Comparison of ENCODE assay signal across 7 cellular contexts in genomic region chr7:56080726-56081435, GRCh38. TPM values are rescaled to one million over a fixed set of nuclear protein-coding genes. Genes with fewer than 3 reads are reported as not detected.
DNase-seq lines count a peak whose midpoint lies in the region; ATAC-seq and TF ChIP-seq lines count a peak whose summit lies in the region.
"Not testable (repeated sequence)": the region's sequence is repeated elsewhere in the genome, so short reads cannot be mapped to it uniquely, and the experiment has no call there.

No MANE protein-coding gene starts in this region.

- TF ChIP-seq POLR2A in heart left ventricle (IDR thresholded peaks at IDR 0.05); spleen (IDR thresholded peaks at IDR 0.05); testis (IDR thresholded peaks at IDR 0.05): not testable (repeated sequence)

- not testable (repeated sequence) for H3K4me1 Mint-ChIP-seq in dendritic cell treated with granulocyte-macrophage colony-stimulating factor and Interleukin-4, amounts not matched to agents 40 ng/mL and 50 ng/mL, for 4 days (ENCODE audit: low read depth)

- H3K4me1 ChIP-seq in ascending aorta, result peaks cover 3 to 23% of the 10 kb centered on the region in 2 donors
- H3K4me1 ChIP-seq in heart left ventricle, result peaks cover 10 to 41% (median 34%) of the 10 kb centered on the region in 12 donors
- H3K4me1 ChIP-seq in muscle layer of colon (ENCODE audit: insufficient read depth, low read length), result peaks cover 32% of the 10 kb centered on the region
- peaks cover 0 to 35% (median 5%) of the 10 kb centered on the region in 6 donors for H3K4me1 ChIP-seq in spleen
- peaks cover 24% of the 10 kb centered on the region for H3K4me1 ChIP-seq in testis

- H3K9me3 ChIP-seq in ascending aorta; heart left ventricle; muscle layer of colon (ENCODE audit: low read length); spleen; testis: not testable (repeated sequence)

- H3K27me3 Mint-ChIP-seq in dendritic cell treated with granulocyte-macrophage colony-stimulating factor and Interleukin-4, amounts not matched to agents 40 ng/mL and 50 ng/mL, for 4 days, result not testable (repeated sequence)

- ATAC-seq in heart left ventricle, result not testable (repeated sequence)

- intact Hi-C loops in ascending aorta (cut with DNase I); heart left ventricle (cut with DNase I); spleen (cut with DNase I; ENCODE audit: low total_unique reads); testis (cut with DNase I; ENCODE audit: low total_unique reads): not testable (repeated sequence)
- intact Hi-C loops in dendritic cell treated with granulocyte-macrophage colony-stimulating factor and Interleukin-4, amounts not matched to agents 40 ng/mL and 50 ng/mL, for 4 days (cut with micrococcal nuclease), result loop anchor here (5.0 kb wide), 1 partner anchor 804 kb away; no protein-coding TSS in a partner anchor

- H3K36me3 ChIP-seq in ascending aorta (peaks cover 5 to 12% of the 10 kb centered on the region in 2 donors), heart left ventricle (peaks cover 0 to 38% (median 29%) of the 10 kb centered on the region in 9 donors), muscle layer of colon (ENCODE audit: insufficient read depth, low read length) (peaks cover 16% of the 10 kb centered on the region), spleen (peaks cover 0 to 84% (median 33%) of the 10 kb centered on the region in 6 donors)
- H3K36me3 ChIP-seq in testis (ENCODE audit: low read depth, missing control alignments), result not testable (repeated sequence)

- H3K27ac Mint-ChIP-seq in dendritic cell treated with granulocyte-macrophage colony-stimulating factor and Interleukin-4, amounts not matched to agents 40 ng/mL and 50 ng/mL, for 4 days, result peak overlapping the region; percentile 7

- not testable (repeated sequence) for H3K4me3 Mint-ChIP-seq in dendritic cell treated with granulocyte-macrophage colony-stimulating factor and Interleukin-4, amounts not matched to agents 40 ng/mL and 50 ng/mL, for 4 days

- not testable (repeated sequence) for DNase-seq in ascending aorta (ENCODE audit: low spot score in 2 of 2); heart left ventricle; testis
- peak; percentile 72 for DNase-seq in spleen

- not testable (repeated sequence) for H3K9ac ChIP-seq in muscle layer of colon (ENCODE audit: low read length)

- not testable (repeated sequence) for H3K9me3 Mint-ChIP-seq in dendritic cell treated with granulocyte-macrophage colony-stimulating factor and Interleukin-4, amounts not matched to agents 40 ng/mL and 50 ng/mL, for 4 days

- H3K36me3 Mint-ChIP-seq in dendritic cell treated with granulocyte-macrophage colony-stimulating factor and Interleukin-4, amounts not matched to agents 40 ng/mL and 50 ng/mL, for 4 days (ENCODE audit: low read depth), result peaks cover 90% of the 10 kb centered on the region

- H3K27me3 ChIP-seq in ascending aorta; heart left ventricle; muscle layer of colon (ENCODE audit: control insufficient read depth in 1 of 2, insufficient read depth in 2 of 2, low read length in 2 of 2); spleen (replicated peaks in 1 of 7); testis: not testable (repeated sequence)

- not testable (repeated sequence) for TF ChIP-seq CTCF in C4-2B (conservative IDR thresholded peaks at IDR 0.05); ascending aorta (IDR thresholded peaks at IDR 0.05); heart left ventricle (IDR thresholded peaks at IDR 0.05); spleen (IDR thresholded peaks at IDR 0.05 in 8 of 11, conservative IDR thresholded peaks at IDR 0.05 in 3 of 11); testis (IDR thresholded peaks at IDR 0.05)

- 93 to 95% (median 94%) methylated on average over 27 to 28 of the region's 28 CpGs for WGBS in heart left ventricle, 4 donors
- 90 to 92% (median 90%) methylated on average over 18 to 28 of the region's 28 CpGs for WGBS in spleen, 5 donors
- WGBS in testis, 2 donors, result 89 to 96% methylated on average over 8 to 28 of the region's 28 CpGs

- peak overlapping the region; percentile 79 for H3K27ac ChIP-seq in C4-2B
- peak overlapping the region; percentile 77 to 78 for H3K27ac ChIP-seq in ascending aorta
- H3K27ac ChIP-seq in heart left ventricle, result peak overlapping the region in 11 of 12 donors; percentile 77 to 96 (median 86)
- peak overlapping the region; percentile 79 for H3K27ac ChIP-seq in muscle layer of colon (ENCODE audit: low read depth, low read length)
- H3K27ac ChIP-seq in spleen, result not testable (repeated sequence)
- peak overlapping the region; percentile 60 to 65 for H3K27ac ChIP-seq in testis

- not testable (repeated sequence) for H3K4me3 ChIP-seq in ascending aorta; heart left ventricle; muscle layer of colon (ENCODE audit: low read depth in 1 of 2, low read length in 2 of 2); spleen; testis

RNA-seq across cellular contexts. Expression of gene PHKG1, which starts 11.9 kb away (rescaled TPM):
- total RNA-seq in ascending aorta (1.1 TPM), heart left ventricle (100 to 1,000 TPM in 1 of 9 donors, 10 to 100 TPM in 7, 1 to 10 TPM in 1; 5.9 to 150 (median 19.9) TPM), spleen (1 to 10 TPM in 6 of 7 donors, not detected in 1; 1.0 to 3.4 (median 1.8) TPM), testis (1 to 10 TPM; 1.5 to 2.8 TPM)
- polyA plus RNA-seq in heart left ventricle (1 to 10 TPM; 2.4 to 8.5 TPM), spleen (1 to 10 TPM in 1 of 3 donors, under 1 TPM in 2; 0.86 to 1.2 (median 0.93) TPM), testis (ENCODE audit: insufficient read depth, low read depth, low replicate concordance) (2.1 TPM)

RNA-seq across cellular contexts. Expression of gene SUMF2, which starts 16.8 kb away (rescaled TPM):
- total RNA-seq in ascending aorta, result 74.6 TPM
- total RNA-seq in heart left ventricle, result 10 to 100 TPM; 23.1 to 61.5 (median 30.9) TPM
- 10 to 100 TPM; 35.5 to 42.4 TPM for polyA plus RNA-seq in heart left ventricle
- total RNA-seq in spleen, result 100 to 1,000 TPM in 6 of 7 donors, 10 to 100 TPM in 1; 96.5 to 145 (median 132) TPM
- 10 to 100 TPM; 57.1 to 81.3 (median 60.4) TPM for polyA plus RNA-seq in spleen
- 100 to 1,000 TPM in 1 of 2 donors, 10 to 100 TPM in 1; 84.8 to 107 TPM for total RNA-seq in testis
- polyA plus RNA-seq in testis (ENCODE audit: insufficient read depth, low read depth, low replicate concordance), result 83.3 TPM

RNA-seq across cellular contexts. Expression of gene CHCHD2, which starts 25.4 kb away (rescaled TPM):
- total RNA-seq in ascending aorta, result 323 TPM
- total RNA-seq in heart left ventricle, result 100 to 1,000 TPM; 368 to 511 (median 412) TPM
- polyA plus RNA-seq in heart left ventricle, result 1,000 to 10,000 TPM in 1 of 2 donors, 100 to 1,000 TPM in 1; 245 to 1,085 TPM
- total RNA-seq in spleen, result 100 to 1,000 TPM; 192 to 371 (median 228) TPM
- polyA plus RNA-seq in spleen, result 100 to 1,000 TPM; 265 to 476 (median 453) TPM
- total RNA-seq in testis, result 100 to 1,000 TPM; 212 to 289 TPM
- polyA plus RNA-seq in testis (ENCODE audit: insufficient read depth, low read depth, low replicate concordance), result 321 TPM

RNA-seq across cellular contexts. Expression of gene CCT6A, which starts 29.3 kb away (rescaled TPM):
- total RNA-seq in ascending aorta (86.2 TPM), heart left ventricle (10 to 100 TPM; 44.6 to 85.8 (median 62.6) TPM), spleen (100 to 1,000 TPM in 1 of 7 donors, 10 to 100 TPM in 6; 71.5 to 107 (median 84.9) TPM), testis (10 to 100 TPM; 90.4 to 96.4 TPM)
- polyA plus RNA-seq in heart left ventricle (100 to 1,000 TPM in 1 of 2 donors, 10 to 100 TPM in 1; 75.8 to 180 TPM), spleen (100 to 1,000 TPM; 113 to 139 (median 133) TPM), testis (ENCODE audit: insufficient read depth, low read depth, low replicate concordance) (103 TPM)

RNA-seq across cellular contexts. Expression of gene PSPH, which starts 29.6 kb away (rescaled TPM):
- total RNA-seq in ascending aorta, result not detected
- total RNA-seq in heart left ventricle, result 10 to 100 TPM in 2 of 9 donors, 1 to 10 TPM in 7; 7.5 to 15.9 (median 8.9) TPM
- 10 to 100 TPM in 1 of 2 donors, 1 to 10 TPM in 1; 3.5 to 12.1 TPM for polyA plus RNA-seq in heart left ventricle
- 10 to 100 TPM in 2 of 7 donors, 1 to 10 TPM in 5; 5.0 to 11.3 (median 7.3) TPM for total RNA-seq in spleen
- polyA plus RNA-seq in spleen, result 1 to 10 TPM; 2.2 to 8.4 (median 4.8) TPM
- total RNA-seq in testis, result 10 to 100 TPM; 18.4 to 21.5 TPM
- polyA plus RNA-seq in testis (ENCODE audit: insufficient read depth, low read depth, low replicate concordance), result 16.6 TPM
